In genomic region chr11:15341587-15341986, GRCh38 we compare ENCODE assay signal across 17 cellular contexts.
A peak's percentile ranks its signal among the peaks of the same experiment; 100 is the strongest.
DNase-seq lines count a peak whose midpoint lies in the region; ATAC-seq and TF ChIP-seq lines count a peak whose summit lies in the region.
"Had no signal": no experiment of that assay in that cellular context is flagged by ENCODE, and none has a peak within 500 bp of the region (broad histone marks: within the 10 kb centered on the region; RNA-seq: fewer than 3 reads in every experiment).

No MANE protein-coding gene starts in this region.

- no peak overlapping the region for H2AFZ ChIP-seq in neural progenitor cell (replicated peaks)

- 29% methylated on average over 1 of the region's 1 CpG; no CpG with 5 or more reads in 1 of the 2 experiments for WGBS in endodermal cell (ENCODE audit: insufficient coverage in 1 of 2, insufficient read length in 1 of 2), 2 experiments

- no peaks in the 10 kb centered on the region for H3F3A ChIP-seq in neural progenitor cell (ENCODE audit: low read depth)

- peaks cover 11% of the 10 kb centered on the region for H3K4me1 ChIP-seq in endodermal cell (ENCODE audit: control insufficient read depth, insufficient read depth, low read length)
- peaks cover 23% of the 10 kb centered on the region for H3K4me1 ChIP-seq in neural progenitor cell

- TF ChIP-seq CTCF in endodermal cell (conservative IDR thresholded peaks at IDR 0.05) (no peak), neural progenitor cell (IDR thresholded peaks at IDR 0.05) (no peak), CD14-positive monocyte (IDR thresholded peaks at IDR 0.05) (no peak), natural killer cell (IDR thresholded peaks at IDR 0.05) (no peak)

- H3K4me3 ChIP-seq in H7 (ENCODE audit: insufficient read depth, low read depth, low read length) (no peak overlapping the region), endodermal cell (ENCODE audit: low read length) (no peak overlapping the region), neural progenitor cell (no peak overlapping the region)

- H3K36me3 Mint-ChIP-seq in endodermal cell (ENCODE audit: low read depth): peaks cover 3% of the 10 kb centered on the region
- H3K36me3 Mint-ChIP-seq in neural progenitor cell: peaks cover 2% of the 10 kb centered on the region
- no peaks in the 10 kb centered on the region for H3K36me3 Mint-ChIP-seq in CD14-positive monocyte
- H3K36me3 Mint-ChIP-seq in natural killer cell: peaks cover 11% of the 10 kb centered on the region
- H3K36me3 Mint-ChIP-seq: CD4-positive, alpha-beta memory T cell; IgD-negative memory B cell had no signal

- peak; percentile 22 for DNase-seq in H7
- DNase-seq in NCI-H2227 treated with DMSO at 0.1 percent for 48 hours (lab: John Stamatoyannopoulos, UW): peak; percentile 13
- peak; percentile 53 for DNase-seq in endodermal cell
- DNase-seq in neural progenitor cell (ENCODE audit: low spot score): peak; percentile 48
- DNase-seq in anterior cingulate cortex (lab: John Stamatoyannopoulos, UW): no peak
- no peak for DNase-seq in CD14-positive monocyte (ENCODE audit: low spot score)
- no peak for DNase-seq in natural killer cell
- DNase-seq: AML-193; Calu3; CD4-positive, alpha-beta memory T cell; DMS79 treated with DMSO at 0.1 percent for 48 hours; GF-D8; HCEC 1CT; HFFc6; KBM-7 had no signal

- no peak overlapping the region for H3K4me3 Mint-ChIP-seq in endodermal cell
- H3K4me3 Mint-ChIP-seq in neural progenitor cell: no peak overlapping the region
- H3K4me3 Mint-ChIP-seq in CD14-positive monocyte: no peak overlapping the region
- H3K4me3 Mint-ChIP-seq in natural killer cell: no peak overlapping the region
- H3K4me3 Mint-ChIP-seq: CD4-positive, alpha-beta memory T cell; HFFc6; IgD-negative memory B cell had no signal

- H3K27ac Mint-ChIP-seq in endodermal cell (no peak overlapping the region), neural progenitor cell (no peak overlapping the region), CD14-positive monocyte (no peak overlapping the region), natural killer cell (no peak overlapping the region)
- H3K27ac Mint-ChIP-seq: CD4-positive, alpha-beta memory T cell; HFFc6; IgD-negative memory B cell had no signal

- H3K27me3 ChIP-seq in H7 (ENCODE audit: control insufficient read depth, insufficient read depth, low read length) (no peaks in the 10 kb centered on the region), endodermal cell (ENCODE audit: control insufficient read depth, insufficient read depth, low read length, poor library complexity, severe bottlenecking) (peaks cover 9% of the 10 kb centered on the region), neural progenitor cell (no peaks in the 10 kb centered on the region)

- no peaks in the 10 kb centered on the region for H3K79me2 ChIP-seq in neural progenitor cell (ENCODE audit: low read depth)

- peaks cover 33% of the 10 kb centered on the region for H3K4me1 Mint-ChIP-seq in endodermal cell
- H3K4me1 Mint-ChIP-seq in neural progenitor cell: peaks cover 17% of the 10 kb centered on the region
- no peaks in the 10 kb centered on the region for H3K4me1 Mint-ChIP-seq in CD14-positive monocyte
- no peaks in the 10 kb centered on the region for H3K4me1 Mint-ChIP-seq in natural killer cell
- H3K4me1 Mint-ChIP-seq: CD4-positive, alpha-beta memory T cell; IgD-negative memory B cell had no signal

- intact Hi-C loops in CD14-positive monocyte (cut with micrococcal nuclease): no loop called here
- intact Hi-C loops in natural killer cell (cut with micrococcal nuclease): loop anchor here (10.0 kb wide), 1 partner anchor 63 kb away; no protein-coding TSS in a partner anchor

- H3K27ac ChIP-seq in endodermal cell (ENCODE audit: low read depth, low read length) (no peak overlapping the region), neural progenitor cell (no peak overlapping the region)

- peak overlapping the region; percentile 30 for H3K4me2 ChIP-seq in neural progenitor cell

- H3K9me3 ChIP-seq in endodermal cell (ENCODE audit: control insufficient read depth, low read length) (peaks cover 16% of the 10 kb centered on the region), neural progenitor cell (ENCODE audit: low read depth) (peaks cover 3% of the 10 kb centered on the region)

- H3K36me3 ChIP-seq in H7 (replicated peaks; ENCODE audit: control insufficient read depth, insufficient read depth, low read length) (no peaks in the 10 kb centered on the region), endodermal cell (ENCODE audit: control insufficient read depth, insufficient read depth, low read length) (no peaks in the 10 kb centered on the region), neural progenitor cell (no peaks in the 10 kb centered on the region)

- H3K27me3 Mint-ChIP-seq in endodermal cell (ENCODE audit: insufficient read depth) (peaks cover 14% of the 10 kb centered on the region), neural progenitor cell (ENCODE audit: insufficient read depth, low read depth) (peaks cover 3% of the 10 kb centered on the region), CD14-positive monocyte (ENCODE audit: low read depth in 3 of 3) (peaks cover 0 to 2% (median 0%) of the 10 kb centered on the region in 3 donors), natural killer cell (ENCODE audit: low read depth in 2 of 2) (no peaks in the 10 kb centered on the region)

- no peak for ATAC-seq in natural killer cell
- ATAC-seq: HepG2 had no signal

- no peaks in the 10 kb centered on the region for H4K20me1 ChIP-seq in neural progenitor cell (ENCODE audit: low read depth)

- H3K9me3 Mint-ChIP-seq in endodermal cell (peaks cover 18% of the 10 kb centered on the region), neural progenitor cell (peaks cover 17% of the 10 kb centered on the region), CD14-positive monocyte (peaks cover 0 to 16% (median 2%) of the 10 kb centered on the region in 7 donors), natural killer cell (peaks cover 5 to 15% of the 10 kb centered on the region in 2 donors)

- no peak overlapping the region for H3K9ac ChIP-seq in endodermal cell (ENCODE audit: extremely low read depth, low read length, poor library complexity, severe bottlenecking)
- H3K9ac ChIP-seq in neural progenitor cell: no peak overlapping the region

Comparison
In these comparisons a context has a peak if more than half of its experiments do, and no peak if none do; other contexts are left out.
1. DNase-seq: peak in H7 (single experiment), NCI-H2227 treated with DMSO at 0.1 percent for 48 hours (single experiment), endodermal cell (single experiment) and neural progenitor cell (single experiment); none in anterior cingulate cortex (0 of 58), CD14-positive monocyte (single experiment) and natural killer cell (single experiment).